9 cellular contexts compared by ENCODE assay signal in genomic region chrX:47751670-47752069, GRCh38.
DNase-seq lines count a peak whose midpoint lies in the region; ATAC-seq and TF ChIP-seq lines count a peak whose summit lies in the region.
"Had no signal": no experiment of that assay in that cellular context is flagged by ENCODE, and none has a peak within 500 bp of the region (broad histone marks: within the 10 kb centered on the region; RNA-seq: fewer than 3 reads in every experiment).

No MANE protein-coding gene starts in this region.

- DNase-seq in LHCN-M2 (ENCODE audit: low read depth) (peak; percentile 50), glutamatergic neuron (peak; percentile 40), inferior parietal cortex (ENCODE audit: extremely low spot score) (no peak), MV-4-11 (lab: John Stamatoyannopoulos, UW) (no peak)
- peak; percentile 5 for DNase-seq in activated CD4-positive, alpha-beta T cell treated with anti-CD3 and anti-CD28 coated beads, Interleukin-2, amount 50 U/mL, for 1 hour
- DNase-seq in stimulated activated CD8-positive, alpha-beta memory T cell treated with anti-CD3 and anti-CD28 coated beads, Interleukin-2, amount 100 ng/mL, for 48 hours (ENCODE audit: low read depth in 2 of 2): peak; percentile 8 to 10

- H3K36me3 Mint-ChIP-seq in glutamatergic neuron (ENCODE audit: unreplicated experiment): no peaks in the 10 kb centered on the region

- H3K27ac ChIP-seq in DOHH2 (ENCODE audit: low read depth, low read length): no peak overlapping the region
- H3K27ac ChIP-seq: gastrocnemius medialis had no signal

- H3K4me1 ChIP-seq in DOHH2 (ENCODE audit: control insufficient read depth, low read length): no peaks in the 10 kb centered on the region
- H3K4me1 ChIP-seq: gastrocnemius medialis had no signal

- TF ChIP-seq CTCF in DOHH2 (IDR thresholded peaks at IDR 0.05; ENCODE audit: low read depth, low read length, poor library complexity, severe bottlenecking) (peak; percentile 48), glutamatergic neuron (IDR thresholded peaks at IDR 0.05; ENCODE audit: partially characterized antibody, unreplicated experiment) (no peak)

- ATAC-seq in HG03442 (IDR thresholded peaks at IDR 0.05; ENCODE audit: unreplicated experiment): no peak
- ATAC-seq: gastrocnemius medialis had no signal

- no peak overlapping the region for H3K4me3 Mint-ChIP-seq in glutamatergic neuron (ENCODE audit: unreplicated experiment)

- H3K27me3 Mint-ChIP-seq in glutamatergic neuron (ENCODE audit: unreplicated experiment): peaks cover 3% of the 10 kb centered on the region

- H3K9me2 ChIP-seq in DOHH2 (replicated peaks; ENCODE audit: control insufficient read depth, low read length): no peaks in the 10 kb centered on the region

- no peaks in the 10 kb centered on the region for H4K20me1 ChIP-seq in DOHH2 (ENCODE audit: control insufficient read depth, insufficient read depth, low read depth, low read length)

- H3K36me3 ChIP-seq in DOHH2 (ENCODE audit: control insufficient read depth, low read length): no peaks in the 10 kb centered on the region
- H3K36me3 ChIP-seq: gastrocnemius medialis had no signal

- H3K27me3 ChIP-seq in DOHH2 (ENCODE audit: control insufficient read depth, low read length): no peaks in the 10 kb centered on the region; the same call in 1 of the 2 replicates
- H3K27me3 ChIP-seq: gastrocnemius medialis had no signal

- H3K4me2 ChIP-seq in DOHH2 (ENCODE audit: low read length): no peak overlapping the region

- no peaks in the 10 kb centered on the region for H3K79me2 ChIP-seq in DOHH2 (ENCODE audit: control insufficient read depth, low read length)

- no peak overlapping the region for H3K4me3 ChIP-seq in DOHH2 (ENCODE audit: low read length)
- H3K4me3 ChIP-seq: gastrocnemius medialis had no signal

- H3K4me1 Mint-ChIP-seq in glutamatergic neuron (ENCODE audit: low read depth, unreplicated experiment): no peaks in the 10 kb centered on the region

- no peaks in the 10 kb centered on the region for H3F3A ChIP-seq in DOHH2 (ENCODE audit: control insufficient read depth, insufficient read depth)

- H3K27ac Mint-ChIP-seq in glutamatergic neuron (ENCODE audit: unreplicated experiment): no peak overlapping the region

- H3K9me3 Mint-ChIP-seq in glutamatergic neuron (ENCODE audit: unreplicated experiment): no peaks in the 10 kb centered on the region

- no peaks in the 10 kb centered on the region for H3K9me3 ChIP-seq in DOHH2 (ENCODE audit: control insufficient read depth, insufficient read depth, low read length)
- H3K9me3 ChIP-seq: gastrocnemius medialis had no signal

Comparison
In these comparisons a context has a peak if more than half of its experiments do, and no peak if none do; other contexts are left out.
1. DNase-seq: peak in LHCN-M2 (single experiment), activated CD4-positive, alpha-beta T cell treated with anti-CD3 and anti-CD28 coated beads, Interleukin-2, amount 50 U/mL, for 1 hour (single experiment), glutamatergic neuron (single experiment) and stimulated activated CD8-positive, alpha-beta memory T cell treated with anti-CD3 and anti-CD28 coated beads, Interleukin-2, amount 100 ng/mL, for 48 hours (2 of 2); none in inferior parietal cortex (single experiment) and MV-4-11 (single experiment).